In the genomic region with DNA sequence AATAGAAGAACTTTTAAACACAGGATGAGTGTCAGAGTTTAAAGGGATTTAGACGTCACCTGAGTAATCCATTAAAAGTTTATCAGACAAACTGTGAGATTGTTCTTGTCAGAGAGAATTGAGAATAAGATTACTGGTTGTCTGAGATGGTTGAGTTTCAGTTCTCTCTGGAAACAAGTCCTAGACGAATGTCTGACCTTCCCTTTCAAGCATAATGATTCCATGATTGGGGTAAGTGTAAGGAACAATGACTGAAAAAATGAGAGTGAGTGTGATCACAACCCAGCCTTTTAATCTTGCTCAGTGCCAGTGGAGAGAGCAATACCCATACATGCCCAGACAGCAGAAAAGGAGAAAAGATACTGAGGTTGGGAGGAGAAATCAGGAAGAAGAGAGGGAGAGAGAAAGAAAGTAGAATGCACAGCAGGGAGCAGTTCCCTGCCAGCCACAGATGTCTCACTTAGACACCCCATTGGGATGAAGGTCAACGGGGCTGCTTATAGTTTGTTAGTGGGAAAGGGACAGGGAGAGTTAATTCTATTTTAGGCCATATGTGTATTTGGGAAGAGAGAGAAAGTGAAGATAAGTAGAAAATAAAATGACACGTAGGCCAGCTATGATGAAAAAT, we compare ENCODE assay signal across 25 cellular contexts.
"Had no signal": no experiment of that assay in that cellular context is flagged by ENCODE, and none has a peak within 500 bp of the region (broad histone marks: within the 10 kb centered on the region; RNA-seq: fewer than 3 reads in every experiment).

No MANE protein-coding gene starts in this region.

- ATAC-seq: left lung; lower lobe of right lung; natural killer cell treated with Interleukin-12 subunit alpha and Interleukin-12 subunit beta and Interleukin-15 and Interleukin-18, amount 100 ng/mL, for 72 hours; right cardiac atrium; stimulated activated naive CD8-positive, alpha-beta T cell treated with anti-CD3 and anti-CD28 coated beads, Interleukin-15, Interleukin-2, amounts not matched to agents 100 U/mL and 50 U/mL, for 24 hours had no signal

- H3K4me1 ChIP-seq: breast epithelium, left lung, lower lobe of right lung, spleen, uterus had no signal

- H3K9me3 ChIP-seq: breast epithelium, esophagus squamous epithelium, left lung, lower lobe of right lung, spleen, uterus had no signal

- H3K27ac ChIP-seq: breast epithelium, epithelial cell of prostate, esophagus squamous epithelium, left lung, lower lobe of right lung, spleen, uterus, WERI-Rb-1 had no signal

- H3K36me3 ChIP-seq: breast epithelium, esophagus squamous epithelium, left lung, lower lobe of right lung, spleen, uterus, WERI-Rb-1 had no signal

- DNase-seq: activated CD4-positive, alpha-beta memory T cell treated with anti-CD3 and anti-CD28 coated beads, Interleukin-2, amount 10 ng/mL, durations not matched to agents 7 days and 5 days; activated CD4-positive, alpha-beta T cell treated with anti-CD3 and anti-CD28 coated beads for 1 hour; activated CD4-positive, alpha-beta T cell treated with anti-CD3 and anti-CD28 coated beads, Interleukin-2, amount 10 ng/mL, durations not matched to agents 7 days and 5 days; activated CD8-positive, alpha-beta memory T cell treated with anti-CD3 and anti-CD28 coated beads, Interleukin-2, amount 50 U/mL, for 48 hours; activated gamma-delta T cell treated with Interleukin-2 at 50 U/mL for 16 hours; activated naive CD4-positive, alpha-beta T cell treated with anti-CD3 and anti-CD28 coated beads, Interleukin-2, amount 50 U/mL, for 16 hours; activated T-cell treated with anti-CD3 and anti-CD28 coated beads, Interleukin-2, amount 50 U/mL, for 24 hours; amniotic stem cell; dermis blood vessel endothelial cell; effector CD4-positive, alpha-beta T cell; esophagus squamous epithelium; foreskin melanocyte; left lung; lower lobe of right lung; mesenchymal stem cell; posterior cingulate gyrus; right cardiac atrium; spleen; stimulated activated naive CD8-positive, alpha-beta T cell treated with anti-CD3 and anti-CD28 coated beads, Interleukin-15, Interleukin-2, amounts not matched to agents 100 U/mL and 50 U/mL, for 24 hours; T-helper 9 cell; uterus; WERI-Rb-1 had no signal

- H3K4me3 ChIP-seq: breast epithelium, esophagus squamous epithelium, left lung, lower lobe of right lung, spleen, uterus had no signal
